In the genomic region with DNA sequence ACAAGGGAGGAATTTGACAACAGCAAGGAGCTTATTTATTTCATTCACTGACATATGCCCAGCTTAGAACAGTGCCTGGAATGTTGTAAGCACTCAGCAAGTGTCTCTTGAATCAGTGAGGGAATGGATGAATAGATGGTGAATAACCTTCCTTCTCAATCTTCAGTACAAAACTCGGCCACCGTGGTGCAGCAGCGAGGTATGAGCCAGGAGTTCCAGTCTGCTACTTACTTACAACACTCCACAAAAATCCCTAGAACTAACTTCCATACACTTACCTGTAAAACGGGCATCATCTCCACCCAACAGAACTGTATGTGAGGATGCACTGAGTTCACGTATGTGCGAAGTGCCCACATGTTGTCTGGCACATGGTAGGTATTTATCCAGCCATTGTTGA, we compare ENCODE assay signal across 11 cellular contexts.
A peak's percentile ranks its signal among the peaks of the same experiment; 100 is the strongest.
DNase-seq lines count a peak whose midpoint lies in the region; ATAC-seq and TF ChIP-seq lines count a peak whose summit lies in the region.
"Had no signal": no experiment of that assay in that cellular context is flagged by ENCODE, and none has a peak within 500 bp of the region (broad histone marks: within the 10 kb centered on the region; RNA-seq: fewer than 3 reads in every experiment).

No MANE protein-coding gene starts in this region.

- H3K27me3 ChIP-seq in NT2/D1 (ENCODE audit: insufficient read depth, insufficient read length) = no peaks in the 10 kb centered on the region
- no peaks in the 10 kb centered on the region for H3K27me3 ChIP-seq in hepatocyte

- no peak overlapping the region for H3K4me3 ChIP-seq in NT2/D1 (ENCODE audit: insufficient read length, low read depth)
- H3K4me3 ChIP-seq in hepatocyte = no peak overlapping the region

- H3K4me2 ChIP-seq in hepatocyte = no peak overlapping the region

- H3K36me3 ChIP-seq in NT2/D1 (ENCODE audit: insufficient read depth, insufficient read length, low read length) (no peaks in the 10 kb centered on the region), hepatocyte (replicated peaks; ENCODE audit: insufficient read depth, low read depth) (no peaks in the 10 kb centered on the region)

- H3K4me1 ChIP-seq in NT2/D1 (ENCODE audit: insufficient read depth, insufficient read length) (no peaks in the 10 kb centered on the region), hepatocyte (ENCODE audit: insufficient read depth) (peaks cover 7% of the 10 kb centered on the region)

- no peak overlapping the region for H3K27ac ChIP-seq in hepatocyte

- no peak overlapping the region for H3K9ac ChIP-seq in NT2/D1 (ENCODE audit: insufficient read length, low read depth)

- H3K9me2 ChIP-seq in hepatocyte (replicated peaks; ENCODE audit: insufficient read depth) = no peaks in the 10 kb centered on the region

- DNase-seq in NCI-H1105 treated with DMSO at 0.1 percent for 48 hours (lab: John Stamatoyannopoulos, UW) = peak; percentile 3
- DNase-seq in NCI-H1105 (lab: John Stamatoyannopoulos, UW) = no peak
- DNase-seq in NT2/D1 (ENCODE audit: low read depth, low spot score) = peak; percentile 47
- peak; percentile 67 for DNase-seq in hepatocyte (ENCODE audit: low spot score)
- peak; percentile 48 for DNase-seq in superior temporal gyrus (ENCODE audit: extremely low spot score)
- DNase-seq in AG08396 (ENCODE audit: low spot score) = no peak
- DNase-seq: activated B cell treated with CpG ODN at 0.5 μM for 24 hours; activated naive CD4-positive, alpha-beta T cell treated with anti-CD3 and anti-CD28 coated beads, Interleukin-2, amount 50 U/mL, for 16 hours had no signal

- H3K79me2 ChIP-seq in hepatocyte = no peaks in the 10 kb centered on the region

- no peak overlapping the region for H2AFZ ChIP-seq in hepatocyte

- 56% methylated on average over 6 of the region's 6 CpGs for WGBS in hepatocyte (ENCODE audit: low lambda C conversion rate, missing lambda C conversion rate)

- ATAC-seq in HG02623 (IDR thresholded peaks at IDR 0.05; ENCODE audit: unreplicated experiment) (no peak), GM18498 (IDR thresholded peaks at IDR 0.05; ENCODE audit: unreplicated experiment) (no peak)
- ATAC-seq: sciatic nerve had no signal

- H4K20me1 ChIP-seq in hepatocyte (ENCODE audit: insufficient read depth, poor library complexity, severe bottlenecking) = no peaks in the 10 kb centered on the region

- TF ChIP-seq CTCF in hepatocyte (IDR thresholded peaks at IDR 0.05; ENCODE audit: poor library complexity) = peak; percentile 38

- H3K9me3 ChIP-seq in NT2/D1 (ENCODE audit: insufficient read depth, low read length) (no peaks in the 10 kb centered on the region), hepatocyte (ENCODE audit: low read depth) (no peaks in the 10 kb centered on the region)

Comparison
In these comparisons a context has a peak if more than half of its experiments do, and no peak if none do; other contexts are left out.
1. DNase-seq: peak in NCI-H1105 treated with DMSO at 0.1 percent for 48 hours (single experiment), NT2/D1 (single experiment), hepatocyte (single experiment) and superior temporal gyrus (single experiment); none in NCI-H1105 (single experiment) and AG08396 (single experiment).